Comparison of ENCODE assay signal across 9 cellular contexts in the genomic region with DNA sequence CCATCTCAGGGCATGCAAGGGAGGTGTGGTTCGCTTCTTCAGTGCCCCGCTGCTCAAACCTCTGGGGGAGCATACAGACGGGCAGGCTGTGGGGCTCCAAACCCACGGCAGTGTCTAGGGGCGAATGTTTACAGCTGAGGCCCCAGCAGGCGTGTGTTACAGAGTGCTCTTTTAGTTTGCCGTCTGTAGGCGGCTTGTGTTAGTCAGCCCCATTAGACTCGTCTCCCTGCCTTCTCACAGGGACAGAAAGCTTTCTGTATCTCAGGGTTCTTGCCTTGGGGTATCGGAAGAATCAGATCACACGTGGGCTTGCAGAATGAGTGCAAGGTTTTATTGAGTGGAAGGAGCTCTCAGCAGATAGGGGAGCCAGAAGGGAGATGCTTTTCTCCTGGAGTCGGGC. TPM values are rescaled to one million over a fixed set of nuclear protein-coding genes. Genes with fewer than 3 reads are reported as not detected.
"Had no signal": no experiment of that assay in that cellular context is flagged by ENCODE, and none has a peak within 500 bp of the region (broad histone marks: within the 10 kb centered on the region; RNA-seq: fewer than 3 reads in every experiment).

No MANE protein-coding gene starts in this region.

- H3K27ac Mint-ChIP-seq: GM23338, H9 had no signal

- H3K27ac ChIP-seq: HL-60 had no signal

- H3K4me1 Mint-ChIP-seq: GM23338, H9 had no signal

- H3K4me2 ChIP-seq: GM23338 had no signal

- H2AFZ ChIP-seq: GM23338 had no signal

- DNase-seq: H9, HCEC 1CT, IMR-90 had no signal

- H3K4me3 Mint-ChIP-seq: GM23338, H9 had no signal

- ATAC-seq: GM23338, K562 had no signal

- H3K4me3 ChIP-seq: GM23338, K562 had no signal

- FAIRE-seq: H1, H54, K562 had no signal

RNA-seq across cellular contexts. Expression of gene RS1, which starts 10.6 kb away (rescaled TPM):
- total RNA-seq: GM23338, H1, H9, HT1080, IMR-90, K562 had no signal
- polyA plus RNA-seq: GM23338, IMR-90, K562 had no signal

RNA-seq across cellular contexts. Expression of gene PPEF1, which starts 46.2 kb away (rescaled TPM):
- total RNA-seq: HT1080, IMR-90, K562 had no signal
- polyA plus RNA-seq: GM23338, IMR-90, K562 had no signal
